In the genomic region with DNA sequence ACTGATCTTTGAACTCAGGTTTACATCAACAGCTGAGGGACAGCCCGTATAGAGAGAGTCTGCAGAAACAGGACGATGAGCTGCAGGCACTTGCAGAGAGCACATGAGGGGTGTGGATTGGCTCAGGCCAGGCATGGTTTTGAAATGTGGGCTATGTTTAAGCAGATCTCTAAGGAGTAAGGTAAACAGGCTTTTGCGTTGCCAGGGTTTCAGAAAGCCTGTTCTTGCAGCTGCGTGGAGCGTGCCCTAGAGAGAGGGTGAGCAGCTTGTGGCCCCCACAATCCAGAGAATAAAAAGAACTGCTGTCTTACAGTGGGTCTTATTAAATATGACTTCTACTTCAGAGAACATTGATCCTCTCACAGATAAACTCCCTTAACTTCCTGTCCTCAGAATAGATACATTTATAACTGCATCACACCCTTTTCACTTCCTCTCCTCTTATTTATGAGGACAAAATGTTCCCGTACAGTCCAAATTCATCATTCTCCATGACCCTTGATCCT, we compare ENCODE assay signal across 9 cellular contexts.
DNase-seq lines count a peak whose midpoint lies in the region; ATAC-seq and TF ChIP-seq lines count a peak whose summit lies in the region.
"Had no signal": no experiment of that assay in that cellular context is flagged by ENCODE, and none has a peak within 500 bp of the region (broad histone marks: within the 10 kb centered on the region; RNA-seq: fewer than 3 reads in every experiment).

No MANE protein-coding gene starts in this region.

- H3K23ac ChIP-seq in H9 (ENCODE audit: insufficient read length, low read depth, low read length): no peak overlapping the region

- no peak overlapping the region for H2BK5ac ChIP-seq in H9 (ENCODE audit: insufficient read length, low read length)

- no peak overlapping the region for H2AFZ ChIP-seq in H9 (ENCODE audit: low read length)

- no peak overlapping the region for H4K5ac ChIP-seq in H9 (ENCODE audit: insufficient read length, low read depth, low read length)

- no peak overlapping the region for H2BK120ac ChIP-seq in H9 (ENCODE audit: low read depth, low read length, poor library complexity, severe bottlenecking)

- H4K20me1 ChIP-seq in H9 (ENCODE audit: control insufficient read depth, insufficient read depth, insufficient read length): no peaks in the 10 kb centered on the region

- peak; percentile 46 for ATAC-seq in HG03095 (IDR thresholded peaks at IDR 0.05; ENCODE audit: unreplicated experiment)
- ATAC-seq in activated T-helper 17 cell treated with anti-CD3 and anti-CD28 coated beads, Interleukin-2, amount 50 U/mL, for 72 hours (replicated peaks): peak; percentile 42
- peak; percentile 61 to 64 for ATAC-seq in stimulated activated naive B cell treated with anti-CD40 and anti-IgM and Interleukin-4, amounts not matched to agents 10 μg/mL and 1 μg/mL and 100 μg/mL, for 72 hours (replicated peaks)

- H3K27ac ChIP-seq in H9 (ENCODE audit: insufficient read length, low read depth, low read length): no peak overlapping the region

- H3K4ac ChIP-seq in H9 (ENCODE audit: low read depth, low read length): no peak overlapping the region

- H3K36me3 Mint-ChIP-seq in activated T-helper 17 cell treated with anti-CD3 and anti-CD28 coated beads, Interleukin-2, amount 50 U/mL, for 72 hours (ENCODE audit: low read depth): no peaks in the 10 kb centered on the region
- H3K36me3 Mint-ChIP-seq in stimulated activated naive B cell treated with anti-CD40 and anti-IgM and Interleukin-4, amounts not matched to agents 10 μg/mL and 1 μg/mL and 100 μg/mL, for 72 hours: peaks cover 7 to 15% of the 10 kb centered on the region in 2 donors
- peaks cover 0 to 9% (median 0%) of the 10 kb centered on the region in 3 experiments; a peak in 1 of 7 replicates for H3K36me3 Mint-ChIP-seq in H9 (ENCODE audit: insufficient read depth in 1 of 3, low read depth in 3 of 3)

- no peaks in the 10 kb centered on the region for H3K27me3 ChIP-seq in H9 (ENCODE audit: insufficient read depth, low read length)

- TF ChIP-seq CTCF in H9 (conservative IDR thresholded peaks at IDR 0.05): no peak

- no peak overlapping the region for H2AK5ac ChIP-seq in H9 (ENCODE audit: insufficient read length, low read length)

- no peak overlapping the region for H3K56ac ChIP-seq in H9 (ENCODE audit: insufficient read length, low read depth, low read length)

- no peak overlapping the region for H3K14ac ChIP-seq in H9 (ENCODE audit: insufficient read depth, low read length)

- H3K4me1 Mint-ChIP-seq in activated T-helper 17 cell treated with anti-CD3 and anti-CD28 coated beads, Interleukin-2, amount 50 U/mL, for 72 hours: peaks cover 24% of the 10 kb centered on the region
- H3K4me1 Mint-ChIP-seq in stimulated activated naive B cell treated with anti-CD40 and anti-IgM and Interleukin-4, amounts not matched to agents 10 μg/mL and 1 μg/mL and 100 μg/mL, for 72 hours: peaks cover 41 to 65% of the 10 kb centered on the region in 2 donors
- H3K4me1 Mint-ChIP-seq in H9: peaks cover 0 to 4% of the 10 kb centered on the region in 2 experiments; a peak in 1 of 4 replicates

- H4K91ac ChIP-seq in H9 (ENCODE audit: insufficient read length, low read depth, low read length): no peak overlapping the region

- H3K9me3 ChIP-seq in H9 (ENCODE audit: control insufficient read depth, low read depth, low read length): no peaks in the 10 kb centered on the region

- H3T11ph ChIP-seq in H9 (ENCODE audit: low read length): no peak overlapping the region

- no peak overlapping the region for H2BK20ac ChIP-seq in H9 (ENCODE audit: low read depth, low read length, poor library complexity, severe bottlenecking)

- H3K9ac ChIP-seq in H9 (ENCODE audit: extremely low read depth, insufficient read length, low read length): no peak overlapping the region

- peaks cover 6% of the 10 kb centered on the region for H3K9me3 Mint-ChIP-seq in activated T-helper 17 cell treated with anti-CD3 and anti-CD28 coated beads, Interleukin-2, amount 50 U/mL, for 72 hours
- peaks cover 4 to 8% of the 10 kb centered on the region in 2 donors for H3K9me3 Mint-ChIP-seq in stimulated activated naive B cell treated with anti-CD40 and anti-IgM and Interleukin-4, amounts not matched to agents 10 μg/mL and 1 μg/mL and 100 μg/mL, for 72 hours
- peaks cover 0 to 2% of the 10 kb centered on the region in 2 experiments; a peak in 3 of 5 replicates for H3K9me3 Mint-ChIP-seq in H9

- no peaks in the 10 kb centered on the region for H3K79me2 ChIP-seq in H9 (ENCODE audit: insufficient read depth, low read length)

- no peaks in the 10 kb centered on the region for H3K27me3 Mint-ChIP-seq in activated T-helper 17 cell treated with anti-CD3 and anti-CD28 coated beads, Interleukin-2, amount 50 U/mL, for 72 hours
- H3K27me3 Mint-ChIP-seq in stimulated activated naive B cell treated with anti-CD40 and anti-IgM and Interleukin-4, amounts not matched to agents 10 μg/mL and 1 μg/mL and 100 μg/mL, for 72 hours: no peaks in the 10 kb centered on the region
- H3K27me3 Mint-ChIP-seq in H9 (ENCODE audit: low read depth): no peaks in the 10 kb centered on the region

- no peaks in the 10 kb centered on the region for H3K79me1 ChIP-seq in H9 (ENCODE audit: insufficient read depth, low read depth, low read length, poor library complexity, severe bottlenecking)

- no peak overlapping the region for H3K4me2 ChIP-seq in H9 (ENCODE audit: insufficient read depth, insufficient read length, low read length)

- WGBS in H9 (ENCODE audit: extremely low coverage, insufficient read length, low lambda C conversion rate): no CpG with 5 or more reads among the region's 6 CpGs

- DNase-seq in SIG-M5 treated with dmso at 0.1 percent for 504 hours (lab: John Stamatoyannopoulos, UW; ENCODE audit: unreplicated experiment) (peak; percentile 77), SIG-M5 (lab: John Stamatoyannopoulos, UW) (no peak), H9 (no peak), NCI-H2107 (lab: John Stamatoyannopoulos, UW) (no peak), AG08395 (ENCODE audit: low spot score) (no peak)
- no peak for DNase-seq in stimulated activated naive B cell treated with anti-CD40 and anti-IgM and Interleukin-4, amounts not matched to agents 10 μg/mL and 1 μg/mL and 100 μg/mL, for 72 hours
- DNase-seq: NCI-H226 had no signal

- peak overlapping the region; percentile 65 for H3K27ac Mint-ChIP-seq in activated T-helper 17 cell treated with anti-CD3 and anti-CD28 coated beads, Interleukin-2, amount 50 U/mL, for 72 hours
- peak overlapping the region; percentile 75 for H3K27ac Mint-ChIP-seq in stimulated activated naive B cell treated with anti-CD40 and anti-IgM and Interleukin-4, amounts not matched to agents 10 μg/mL and 1 μg/mL and 100 μg/mL, for 72 hours
- H3K27ac Mint-ChIP-seq in H9: no peak overlapping the region

- H2BK15ac ChIP-seq in H9 (ENCODE audit: low read depth, low read length): no peak overlapping the region

- H3K18ac ChIP-seq in H9 (ENCODE audit: insufficient read length, low read depth, low read length): no peak overlapping the region

- H3K23me2 ChIP-seq in H9 (ENCODE audit: insufficient read length, low read depth, low read length, poor library complexity, severe bottlenecking): no peaks in the 10 kb centered on the region

- no peak overlapping the region for H4K8ac ChIP-seq in H9 (replicated peaks; ENCODE audit: insufficient read length, low read depth, low read length)

- no peak overlapping the region for H2BK12ac ChIP-seq in H9 (ENCODE audit: insufficient read length, low read depth, low read length)

- H3K4me3 Mint-ChIP-seq in activated T-helper 17 cell treated with anti-CD3 and anti-CD28 coated beads, Interleukin-2, amount 50 U/mL, for 72 hours: peak overlapping the region; percentile 62
- H3K4me3 Mint-ChIP-seq in stimulated activated naive B cell treated with anti-CD40 and anti-IgM and Interleukin-4, amounts not matched to agents 10 μg/mL and 1 μg/mL and 100 μg/mL, for 72 hours: peak overlapping the region; percentile 63 to 82
- no peak overlapping the region for H3K4me3 Mint-ChIP-seq in H9

- no peaks in the 10 kb centered on the region for H3K4me1 ChIP-seq in H9 (ENCODE audit: insufficient read depth, low read length)

Comparison
In these comparisons a context has a peak if more than half of its experiments do, and no peak if none do; other contexts are left out.
1. H3K27ac Mint-ChIP-seq: peak in activated T-helper 17 cell treated with anti-CD3 and anti-CD28 coated beads, Interleukin-2, amount 50 U/mL, for 72 hours (single experiment) and stimulated activated naive B cell treated with anti-CD40 and anti-IgM and Interleukin-4, amounts not matched to agents 10 μg/mL and 1 μg/mL and 100 μg/mL, for 72 hours (single experiment); none in H9 (0 of 3).
2. H3K4me3 Mint-ChIP-seq: peak in activated T-helper 17 cell treated with anti-CD3 and anti-CD28 coated beads, Interleukin-2, amount 50 U/mL, for 72 hours (single experiment) and stimulated activated naive B cell treated with anti-CD40 and anti-IgM and Interleukin-4, amounts not matched to agents 10 μg/mL and 1 μg/mL and 100 μg/mL, for 72 hours (2 of 2); none in H9 (0 of 2).
3. Peak in every context shown above with its lines, with median percentiles within 50 percentile points of each other: ATAC-seq.